8 cellular contexts compared by ENCODE assay signal in genomic region chr11:62707277-62707771, GRCh38. TPM values are rescaled to one million over a fixed set of nuclear protein-coding genes. Genes with fewer than 3 reads are reported as not detected.
DNase-seq lines count a peak whose midpoint lies in the region; ATAC-seq and TF ChIP-seq lines count a peak whose summit lies in the region.

Gene BSCL2 (minus strand): TSS chr11:62707424. CDS start chr11:62707195, 229 bp downstream.
Gene GNG3 (plus strand): TSS chr11:62707676. CDS start chr11:62708296, 620 bp downstream.

- peaks cover 44% of the 10 kb centered on the region for H3K4me1 ChIP-seq in CD8-positive, alpha-beta T cell (ENCODE audit: insufficient read depth, low read length)
- H3K4me1 ChIP-seq in mesenchymal stem cell (ENCODE audit: control insufficient read depth, insufficient read depth, low read depth, low read length), result peaks cover 33% of the 10 kb centered on the region

- peak within 1 kb of the TSS; percentile 88 for H3K27ac ChIP-seq in CD8-positive, alpha-beta T cell (ENCODE audit: low read depth, low read length)
- H3K27ac ChIP-seq in mesenchymal stem cell (ENCODE audit: low read length, poor library complexity, severe bottlenecking), result peak within 1 kb of the TSS; percentile 68

- peaks cover 25% of the 10 kb centered on the region for H3K36me3 Mint-ChIP-seq in CD8-positive, alpha-beta T cell
- H3K36me3 Mint-ChIP-seq in type B pancreatic cell, result peaks cover 12% of the 10 kb centered on the region

- 49% methylated on average over 9 of the region's 9 CpGs for WGBS in mesenchymal stem cell

- ATAC-seq in CD8-positive, alpha-beta T cell, result no peak
- ATAC-seq in HG02763 (IDR thresholded peaks at IDR 0.05; ENCODE audit: unreplicated experiment), result no peak
- ATAC-seq in GM19455 (IDR thresholded peaks at IDR 0.05; ENCODE audit: unreplicated experiment), result no peak

- POLR2A ChIA-PET in CD8-positive, alpha-beta T cell (lab: Charles Lee), result interaction anchor here (0.9 to 7.6 kb wide), 12 partner anchors 21 to 149 kb away, joined by 3 to 82 read pairs (median 16); partner anchors contain the start of genes C11orf98, CSKMT, EEF1G and HNRNPUL2

- H3K4me3 ChIP-seq in CD8-positive, alpha-beta T cell (ENCODE audit: low read depth, low read length), result peak within 1 kb of the TSS; percentile 89
- H3K4me3 ChIP-seq in mesenchymal stem cell (ENCODE audit: insufficient read depth in 1 of 2, low read depth in 1 of 2, low read length in 2 of 2), result peak within 1 kb of the TSS; percentile 45 to 91

- peaks cover 17% of the 10 kb centered on the region for H3K79me1 ChIP-seq in mesenchymal stem cell (replicated peaks; ENCODE audit: low read length, poor library complexity, severe bottlenecking)

- H2BK5ac ChIP-seq in mesenchymal stem cell (ENCODE audit: low read depth, low read length, poor library complexity, severe bottlenecking), result no peak within 1 kb of the TSS

- H3K18ac ChIP-seq in mesenchymal stem cell (ENCODE audit: low read depth in 1 of 2, low read length in 2 of 2), result peak within 1 kb of the TSS; percentile 56 to 62

- no peaks in the 10 kb centered on the region for H3K9me3 ChIP-seq in CD8-positive, alpha-beta T cell (ENCODE audit: low read length)
- no peaks in the 10 kb centered on the region for H3K9me3 ChIP-seq in mesenchymal stem cell (ENCODE audit: control insufficient read depth, low read length)

- H3K27ac Mint-ChIP-seq in CD8-positive, alpha-beta T cell, result peak within 1 kb of the TSS; percentile 98
- peak within 1 kb of the TSS; percentile 96 for H3K27ac Mint-ChIP-seq in type B pancreatic cell

- H3K4me1 Mint-ChIP-seq in CD8-positive, alpha-beta T cell (ENCODE audit: low read depth), result peaks cover 46% of the 10 kb centered on the region
- H3K4me1 Mint-ChIP-seq in type B pancreatic cell (ENCODE audit: unreplicated experiment), result peaks cover 33% of the 10 kb centered on the region

- no peaks in the 10 kb centered on the region for H3K27me3 ChIP-seq in CD8-positive, alpha-beta T cell (ENCODE audit: insufficient read depth, low read length)
- no peaks in the 10 kb centered on the region for H3K27me3 ChIP-seq in mesenchymal stem cell (ENCODE audit: control insufficient read depth in 1 of 2, insufficient read depth in 1 of 2, low read length in 2 of 2)

- no peak for DNase-seq in CD8-positive, alpha-beta T cell
- DNase-seq in NCI-H1930 (lab: John Stamatoyannopoulos, UW) (peak; percentile 24 to 27), cerebellar nuclear complex (lab: John Stamatoyannopoulos, UW) (peak; percentile 90 to 97), mesenchymal stem cell (no peak), type B pancreatic cell (ENCODE audit: extremely low spot score, unreplicated experiment) (peak; percentile 86), A172 (ENCODE audit: low spot score) (no peak)

- H2AK5ac ChIP-seq in mesenchymal stem cell (ENCODE audit: low read length, severe bottlenecking), result peak within 1 kb of the TSS; percentile 35

- H3K23ac ChIP-seq in mesenchymal stem cell (ENCODE audit: low read length in 2 of 2), result peak within 1 kb of the TSS in 1 of 2 experiments; percentile 2

- peak within 1 kb of the TSS; percentile 93 for H3K4me3 Mint-ChIP-seq in CD8-positive, alpha-beta T cell
- peak within 1 kb of the TSS; percentile 95 for H3K4me3 Mint-ChIP-seq in type B pancreatic cell

- H3K4ac ChIP-seq in mesenchymal stem cell (ENCODE audit: low read depth in 1 of 2, low read length in 2 of 2), result peak within 1 kb of the TSS; percentile 10 to 34

- peak within 1 kb of the TSS; percentile 35 for H4K8ac ChIP-seq in mesenchymal stem cell (ENCODE audit: low read length)

- no peaks in the 10 kb centered on the region for H3K27me3 Mint-ChIP-seq in CD8-positive, alpha-beta T cell (ENCODE audit: low read depth)
- H3K27me3 Mint-ChIP-seq in type B pancreatic cell, result no peaks in the 10 kb centered on the region

- TF ChIP-seq CTCF in CD8-positive, alpha-beta T cell (IDR thresholded peaks at IDR 0.05), result no peak
- no peak for TF ChIP-seq CTCF in type B pancreatic cell (conservative IDR thresholded peaks at IDR 0.05)

- H3K14ac ChIP-seq in mesenchymal stem cell (ENCODE audit: low read length in 2 of 2), result peak within 1 kb of the TSS in 1 of 2 experiments; percentile 5

- H3K9ac ChIP-seq in mesenchymal stem cell (ENCODE audit: low read length), result peak within 1 kb of the TSS; percentile 98

- no peak within 1 kb of the TSS for H2AFZ ChIP-seq in mesenchymal stem cell (ENCODE audit: low read depth, low read length)

- H4K91ac ChIP-seq in mesenchymal stem cell (ENCODE audit: low read length), result peak within 1 kb of the TSS; percentile 72

- no peak within 1 kb of the TSS for H2BK12ac ChIP-seq in mesenchymal stem cell (ENCODE audit: low read length in 2 of 2)

- no peak within 1 kb of the TSS for H2BK120ac ChIP-seq in mesenchymal stem cell (ENCODE audit: low read depth, low read length)

- CTCF ChIA-PET in CD8-positive, alpha-beta T cell (lab: Charles Lee), result interaction anchor here (0.9 to 5.6 kb wide), 5 partner anchors 13 to 164 kb away, joined by 3 to 27 read pairs (median 6); no protein-coding TSS in a partner anchor

- intact Hi-C loops in CD8-positive, alpha-beta T cell (cut with DNase I, micrococcal nuclease), result loop anchor here in 1 of 2 experiments (5.0 kb wide), 2 partner anchors 95 to 135 kb away; partner anchors contain the start of genes EML3 and ROM1

- H3K4me2 ChIP-seq in mesenchymal stem cell (ENCODE audit: low read length, poor library complexity, severe bottlenecking), result peak within 1 kb of the TSS; percentile 93

- no peaks in the 10 kb centered on the region for H3K9me3 Mint-ChIP-seq in CD8-positive, alpha-beta T cell
- no peaks in the 10 kb centered on the region for H3K9me3 Mint-ChIP-seq in type B pancreatic cell

- peak within 1 kb of the TSS; percentile 60 for H2BK15ac ChIP-seq in mesenchymal stem cell (ENCODE audit: low read depth, poor library complexity, severe bottlenecking)

- peaks cover 3% of the 10 kb centered on the region for H3K36me3 ChIP-seq in CD8-positive, alpha-beta T cell (ENCODE audit: insufficient read depth, low read length)
- H3K36me3 ChIP-seq in mesenchymal stem cell (ENCODE audit: control insufficient read depth in 1 of 2, insufficient read depth in 2 of 2, low read depth in 1 of 2, low read length in 2 of 2), result peaks cover 36 to 37% of the 10 kb centered on the region in 2 experiments

RNA-seq across cellular contexts. Expression of gene BSCL2, which starts in this region (rescaled TPM):
- total RNA-seq in CD8-positive, alpha-beta T cell, result 10 to 100 TPM; 12.5 to 14.0 TPM
- polyA plus RNA-seq in mesenchymal stem cell (2013, experiment 1 of 2), result 41.4 TPM
- 41.0 TPM for polyA plus RNA-seq in mesenchymal stem cell (2013, experiment 2 of 2)
- total RNA-seq in type B pancreatic cell (ENCODE audit: low replicate concordance), result 93.5 and 94.6 TPM in 2 replicates
- total RNA-seq in A172 (2014; rRNA removed; shearing (Covaris generic)), result 141 and 186 TPM in 2 replicates

RNA-seq across cellular contexts. Expression of gene GNG3, which starts in this region (rescaled TPM):
- total RNA-seq in CD8-positive, alpha-beta T cell, result not detected
- 0.10 TPM for polyA plus RNA-seq in mesenchymal stem cell (2013, experiment 1 of 2)
- polyA plus RNA-seq in mesenchymal stem cell (2013, experiment 2 of 2), result 0.07 TPM
- total RNA-seq in type B pancreatic cell (ENCODE audit: low replicate concordance), result 0.88 and 4.7 TPM in 2 replicates
- not detected in 2 replicates for total RNA-seq in A172 (2014; rRNA removed; shearing (Covaris generic))

Comparison
In these comparisons a context has a peak if more than half of its experiments do, and no peak if none do; other contexts are left out.
1. DNase-seq: peak in NCI-H1930 (2 of 2), cerebellar nuclear complex (2 of 2) and type B pancreatic cell (single experiment); none in CD8-positive, alpha-beta T cell (0 of 7), mesenchymal stem cell (single experiment) and A172 (single experiment).